In the genomic region with DNA sequence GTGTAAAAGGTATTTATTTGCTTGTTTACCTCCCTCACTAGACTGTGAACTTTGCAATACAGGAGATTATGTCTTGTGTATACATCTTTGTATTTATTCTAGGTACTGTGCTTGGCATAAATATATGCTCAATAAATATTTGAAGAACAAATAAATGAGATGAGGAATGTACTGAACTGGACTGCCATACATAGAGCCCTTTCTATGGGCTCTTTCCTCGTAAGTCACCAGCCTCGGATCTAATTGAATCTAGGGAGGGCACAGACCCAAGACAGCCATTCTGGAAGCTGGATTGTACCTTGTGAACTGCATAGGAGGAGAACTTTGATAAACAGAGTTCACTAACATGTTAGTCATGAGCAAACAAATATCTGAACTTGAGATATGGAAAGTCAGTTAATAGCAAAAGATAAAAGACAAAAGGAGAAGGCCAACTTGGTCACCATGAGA, we compare ENCODE assay signal across 30 cellular contexts.
"Had no signal": no experiment of that assay in that cellular context is flagged by ENCODE, and none has a peak within 500 bp of the region (broad histone marks: within the 10 kb centered on the region; RNA-seq: fewer than 3 reads in every experiment).

No MANE protein-coding gene starts in this region.

- H3K27me3 ChIP-seq: brain microvascular endothelial cell, cardiac muscle cell had no signal

- ATAC-seq: activated naive CD4-positive, alpha-beta T cell treated with anti-CD3 and anti-CD28 coated beads, Interleukin-2, amount 50 U/mL, for 72 hours; activated naive CD8-positive, alpha-beta T cell treated with anti-CD3 and anti-CD28 coated beads, Interleukin-2, amount 50 U/mL, for 24 hours; activated T-cell treated with anti-CD3 and anti-CD28 coated beads, Interleukin-2, amount 50 U/mL, for 4 hours; Panc1; Right ventricle myocardium inferior; SK-N-SH treated with all-trans-retinoic acid at 6 μM for 48 hours had no signal

- H3K4me3 ChIP-seq: cardiac muscle cell, SJSA1 had no signal

- H3K27ac ChIP-seq: brain microvascular endothelial cell, cardiac muscle cell, SJSA1 had no signal

- FAIRE-seq: astrocyte had no signal

- DNase-seq: activated B cell treated with CpG ODN at 0.5 μM for 24 hours; activated CD4-positive, alpha-beta memory T cell treated with anti-CD3 and anti-CD28 coated beads for 36 hours; activated CD4-positive, alpha-beta T cell treated with anti-CD3 and anti-CD28 coated beads for 1 hour; activated CD4-positive, alpha-beta T cell treated with anti-CD3 and anti-CD28 coated beads, Interleukin-2, amount 10 ng/mL, durations not matched to agents 24 days and 14 days; activated CD8-positive, alpha-beta memory T cell treated with anti-CD3 and anti-CD28 coated beads for 24 hours; activated effector memory CD4-positive, alpha-beta T cell treated with anti-CD3 and anti-CD28 coated beads, Interleukin-2, amount 50 U/mL, for 16 hours; activated naive CD4-positive, alpha-beta T cell treated with Interleukin-2 at 50 U/mL for 16 hours; activated naive CD8-positive, alpha-beta T cell treated with anti-CD3 and anti-CD28 coated beads, Interleukin-2, amount 50 U/mL, for 24 hours; activated T-cell treated with anti-CD3 and anti-CD28 coated beads, Interleukin-2, amount 50 U/mL, for 4 hours; amniotic stem cell; brain microvascular endothelial cell; MM.1S; NCI-H1105; NCI-H1436; NCI-H1694 treated with DMSO at 0.1 percent for 48 hours; NCI-H2029 treated with DMSO at 0.1 percent for 48 hours; NCI-H345; NCI-H510A treated with DMSO at 0.1 percent for 48 hours; NCI-H69; NK-92 treated with Interleukin-12 subunit alpha and Interleukin-12 subunit beta, amount 100 ng/mL, for 24 hours; OCI-M1; RPMI8226; SW 1271 had no signal

- H3K4me1 ChIP-seq: SJSA1 had no signal

- H3K9me3 ChIP-seq: SJSA1 had no signal

- H3K36me3 ChIP-seq: brain microvascular endothelial cell, cardiac muscle cell, SJSA1 had no signal
